In the genomic region with DNA sequence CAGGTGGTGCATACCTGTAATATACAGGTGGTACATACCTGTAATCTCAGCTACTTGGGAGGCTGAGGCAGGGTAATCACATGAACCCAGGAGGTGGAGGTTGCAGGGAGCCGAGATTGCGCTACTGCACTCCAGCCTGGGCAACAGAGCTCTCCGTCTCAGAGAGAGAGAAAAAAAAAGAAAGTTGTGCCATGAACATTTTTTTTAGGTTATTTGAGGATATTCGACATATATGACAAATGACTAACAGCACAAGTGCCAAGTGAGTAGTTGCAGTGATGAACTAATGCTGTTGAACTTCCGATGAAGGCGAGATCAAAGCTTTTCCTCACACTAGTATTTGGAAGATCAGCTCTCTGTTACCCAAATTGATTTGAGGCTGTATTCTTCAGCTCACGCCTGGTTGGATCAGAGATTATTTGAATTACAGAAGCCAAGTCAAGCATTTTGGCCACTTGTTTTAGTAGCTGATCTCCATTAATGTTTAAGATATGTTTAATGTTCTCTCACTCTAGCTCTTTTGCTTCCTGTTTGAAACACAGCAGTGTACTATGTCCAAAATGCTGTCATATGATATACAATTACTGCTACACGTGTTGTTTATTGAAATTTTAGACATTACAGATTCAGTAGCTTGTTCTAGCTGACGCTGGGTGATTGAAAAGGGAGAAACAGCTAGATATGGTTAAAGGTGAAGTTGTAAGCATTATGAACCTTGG, we compare ENCODE assay signal across 15 cellular contexts. TPM values are rescaled to one million over a fixed set of nuclear protein-coding genes. Genes with fewer than 3 reads are reported as not detected.
DNase-seq lines count a peak whose midpoint lies in the region; ATAC-seq, FAIRE-seq and TF ChIP-seq lines count a peak whose summit lies in the region.
"Had no signal": no experiment of that assay in that cellular context is flagged by ENCODE, and none has a peak within 500 bp of the region (broad histone marks: within the 10 kb centered on the region; RNA-seq: fewer than 3 reads in every experiment).

No MANE protein-coding gene starts in this region.

- CTCF ChIA-PET in HEK293 (lab: Yijun Ruan, JAX) (interaction anchor here (0.6 kb wide), 1 partner anchor 128 kb away, joined by 3 read pairs; no protein-coding TSS in a partner anchor), K562 (lab: Yijun Ruan, JAX; ENCODE audit: low intra/inter-chr PET ratio) (no interaction called here)

- no peak for DNase-seq in K562 (ENCODE audit: extremely low read depth in 1 of 4, low spot score in 3 of 4)
- DNase-seq in GM13976 (ENCODE audit: low spot score), result no peak
- no peak for DNase-seq in NCI-H524 (lab: John Stamatoyannopoulos, UW)
- DNase-seq: activated CD4-positive, alpha-beta T cell treated with anti-CD3 and anti-CD28 coated beads for 48 hours; activated naive CD4-positive, alpha-beta T cell treated with Interleukin-2 at 50 U/mL for 16 hours; DND-41; mucosa of descending colon had no signal

- BruUV-seq in K562 (replicated peaks; lab: Mats Ljungman, UMichigan), result no TSS peak

- H3K4me2 ChIP-seq in K562 (ENCODE audit: insufficient read depth, low read length) (no peak overlapping the region), neural cell (ENCODE audit: low read length) (peak overlapping the region; percentile 76)

- WGBS in K562 (ENCODE audit: insufficient coverage, low coverage, missing lambda C conversion rate), result 87% methylated on average over 9 of the region's 9 CpGs

- H3K9me3 ChIP-seq in HEK293 (ENCODE audit: control insufficient read depth, insufficient read depth, low read depth, low read length), result no peaks in the 10 kb centered on the region
- H3K9me3 ChIP-seq in K562 (replicated peaks; ENCODE audit: control insufficient read depth, insufficient read depth, low read depth, low read length), result no peaks in the 10 kb centered on the region
- no peaks in the 10 kb centered on the region for H3K9me3 ChIP-seq in neural cell (ENCODE audit: low read length)
- H3K9me3 ChIP-seq: mucosa of descending colon, prostate gland had no signal

- in situ Hi-C loops in K562 (cut with MboI), result no loop called here
- in situ Hi-C loops in GM13976 (cut with MboI; ENCODE audit: low sequenced_read_pairs, unreplicated experiment), result no loop called here

- H3K4me3 ChIP-seq in ACC112 (ENCODE audit: low read depth, low read length), result no peak overlapping the region
- H3K4me3 ChIP-seq in HEK293 (ENCODE audit: low read depth, low read length), result no peak overlapping the region
- H3K4me3 ChIP-seq in K562, result no peak overlapping the region
- H3K4me3 ChIP-seq in neural cell (ENCODE audit: low read length), result peak overlapping the region; percentile 57
- H3K4me3 ChIP-seq: mucosa of descending colon, prostate gland had no signal

- H3K36me3 ChIP-seq in ACC112 (ENCODE audit: insufficient read depth, low read length) (no peaks in the 10 kb centered on the region), HEK293 (ENCODE audit: control insufficient read depth in 2 of 2, insufficient read depth in 1 of 2, low read length in 2 of 2) (no peaks in the 10 kb centered on the region), K562 (ENCODE audit: control insufficient read depth, insufficient read depth, low read length) (peaks cover 3% of the 10 kb centered on the region; the same call in 1 of the 3 replicates), neural cell (ENCODE audit: insufficient read depth, low read length) (no peaks in the 10 kb centered on the region)
- H3K36me3 ChIP-seq: prostate gland had no signal

- H3F3A ChIP-seq in neural cell (ENCODE audit: insufficient read depth, low read length, poor library complexity, severe bottlenecking), result peaks cover 10% of the 10 kb centered on the region

- H3K27ac ChIP-seq in ACC112 (ENCODE audit: low read depth, low read length), result 0 out of 2 replicates have a peak overlapping the region, but pooled peaks have one; percentile 1
- no peak overlapping the region for H3K27ac ChIP-seq in HEK293 (ENCODE audit: extremely low read depth, low read depth, low read length)
- H3K27ac ChIP-seq in K562 (ENCODE audit: extremely low read depth, low read depth, low read length), result no peak overlapping the region
- H3K27ac ChIP-seq in neural cell (ENCODE audit: low read length), result peak overlapping the region; percentile 90
- H3K27ac ChIP-seq: prostate gland had no signal

- TF ChIP-seq POLR2A in K562 (conservative IDR thresholded peaks at IDR 0.05), result no peak

- H3K79me2 ChIP-seq in ACC112 (ENCODE audit: control insufficient read depth, insufficient read depth, low read length, unreplicated experiment) (peaks cover 69% of the 10 kb centered on the region), K562 (ENCODE audit: control insufficient read depth, insufficient read depth, low read length) (peaks cover 78% of the 10 kb centered on the region), neural cell (replicated peaks; ENCODE audit: insufficient read depth, low read length) (peaks cover 32% of the 10 kb centered on the region)

- TF ChIP-seq RAD21 in K562 (CRISPR knock-in tag; conservative IDR thresholded peaks at IDR 0.05 in 1 of 2, IDR thresholded peaks at IDR 0.05 in 1 of 2) (no peak), neural cell (conservative IDR thresholded peaks at IDR 0.05) (no peak)

- peaks cover 3% of the 10 kb centered on the region; the same call in 1 of the 2 replicates for H4K20me1 ChIP-seq in K562 (replicated peaks; ENCODE audit: control insufficient read depth, insufficient read depth, low read length)
- H4K20me1 ChIP-seq in neural cell (ENCODE audit: insufficient read depth), result no peaks in the 10 kb centered on the region

- TF ChIP-seq CTCF in HEK293 (tag by site-specific recombination; IDR thresholded peaks at IDR 0.05), result no peak
- TF ChIP-seq CTCF in K562 (IDR thresholded peaks at IDR 0.05 in 2 of 3, conservative IDR thresholded peaks at IDR 0.05 in 1 of 3; ENCODE audit: insufficient read depth in 2 of 3, low read depth in 1 of 3, low read length in 3 of 3), result no peak
- TF ChIP-seq CTCF in neural cell (IDR thresholded peaks at IDR 0.05; ENCODE audit: poor library complexity, severe bottlenecking), result no peak
- TF ChIP-seq CTCF in GM13976 (IDR thresholded peaks at IDR 0.05; ENCODE audit: borderline replicate concordance, control extremely low read depth, extremely low read depth, insufficient read depth, missing control alignments), result no peak

- H2AFZ ChIP-seq in ACC112 (ENCODE audit: low read length, unreplicated experiment) (no peak overlapping the region), K562 (ENCODE audit: low read depth, low read length) (no peak overlapping the region), neural cell (ENCODE audit: low read depth, low read length) (no peak overlapping the region)

- POLR2A ChIA-PET in HEK293 (lab: Yijun Ruan, JAX), result interaction anchor here (1.2 kb wide), 1 partner anchor 44 kb away, joined by 3 read pairs; no protein-coding TSS in a partner anchor
- POLR2A ChIA-PET in K562 (lab: Yijun Ruan, JAX), result interaction anchor here (0.5 kb wide), 1 partner anchor 543 kb away, joined by 3 read pairs; no protein-coding TSS in a partner anchor

- ATAC-seq in K562 (no peak), HG03354 (IDR thresholded peaks at IDR 0.05; ENCODE audit: poor library complexity, severe bottlenecking, unreplicated experiment) (no peak), HG02571 (IDR thresholded peaks at IDR 0.05; ENCODE audit: unreplicated experiment) (no peak)
- ATAC-seq: mucosa of descending colon had no signal

- no peak for TF ChIP-seq EP300 in K562 (IDR thresholded peaks at IDR 0.05; ENCODE audit: low read length)
- no peak for TF ChIP-seq EP300 in neural cell (conservative IDR thresholded peaks at IDR 0.05; ENCODE audit: poor library complexity, severe bottlenecking)

- H3K27me3 ChIP-seq in ACC112 (ENCODE audit: insufficient read depth, low read length), result no peaks in the 10 kb centered on the region
- H3K27me3 ChIP-seq in K562 (ENCODE audit: control insufficient read depth in 2 of 2, insufficient read depth in 2 of 2, low read length in 2 of 2), result no peaks in the 10 kb centered on the region
- H3K27me3 ChIP-seq in neural cell (ENCODE audit: insufficient read depth, low read depth, low read length), result no peaks in the 10 kb centered on the region

- intact Hi-C loops in K562 (cut with micrococcal nuclease), result no loop called here

- H3K4me1 ChIP-seq in ACC112 (ENCODE audit: control insufficient read depth, insufficient read depth, low read length, unreplicated experiment) (peaks cover 48% of the 10 kb centered on the region), HEK293 (ENCODE audit: control insufficient read depth, insufficient read depth, low read length) (peaks cover 40% of the 10 kb centered on the region), K562 (replicated peaks in 1 of 2; ENCODE audit: control insufficient read depth in 2 of 2, insufficient read depth in 2 of 2, low read length in 2 of 2) (peaks cover 0 to 24% of the 10 kb centered on the region in 2 experiments; a peak in 3 of 5 replicates)
- H3K4me1 ChIP-seq: prostate gland had no signal

- no peaks in the 10 kb centered on the region for H3K9me2 ChIP-seq in neural cell (ENCODE audit: insufficient read depth, low read length)

- no peak overlapping the region for H3K9ac ChIP-seq in K562 (ENCODE audit: insufficient read depth in 1 of 2, low read depth in 2 of 2, low read length in 2 of 2)
- peak overlapping the region; percentile 56 for H3K9ac ChIP-seq in neural cell (ENCODE audit: low read length)

- H3K9me1 ChIP-seq in K562 (ENCODE audit: control insufficient read depth, insufficient read depth, low read length), result peaks cover 3% of the 10 kb centered on the region

- peak; percentile 58 for FAIRE-seq in K562 (lab: Jason Lieb, UNC)
- FAIRE-seq: GM12891, islet of Langerhans had no signal

RNA-seq across cellular contexts. Expression of a gene that starts 43.4 kb away (rescaled TPM):
- 40.2 and 51.8 TPM in 2 replicates for total RNA-seq in K562 (2011; cell fraction: chromatin; rRNA removed; ENCODE audit: low replicate concordance)
- total RNA-seq in K562 (2011; cell fraction: nucleolus; rRNA removed), result 22.0 and 24.1 TPM in 2 replicates
- total RNA-seq in K562 (2011; cell fraction: nucleoplasm; rRNA removed), result 41.4 and 49.4 TPM in 2 replicates
- 8.0 and 9.6 TPM in 2 replicates for total RNA-seq in K562 (2014; rRNA removed)
- 12.1 and 13.9 TPM in 2 replicates for total RNA-seq in K562 (2014; rRNA removed; fragmentation: Illumina TruSeq; extraction: Trizol)
- 14.7 and 15.3 TPM in 2 replicates for total RNA-seq in K562 (2015; rRNA removed; fragmentation: Illumina TruSeq; extraction: Trizol)
- total RNA-seq in K562 (2021), result 13.3 and 16.6 TPM in 2 replicates
- 10.0 and 11.8 TPM in 2 replicates for polyA plus RNA-seq in K562 (2011; rRNA removed)
- 8.6 and 8.7 TPM in 2 replicates for polyA plus RNA-seq in K562 (2011; cell fraction: cytosol; rRNA removed)
- polyA plus RNA-seq in K562 (2011; cell fraction: nucleus; rRNA removed), result 12.1 and 12.4 TPM in 2 replicates
- polyA plus RNA-seq in K562 (2012), result 7.8 and 9.6 TPM in 2 replicates
- polyA plus RNA-seq in K562 (2014; fragmentation: Illumina TruSeq; extraction: Trizol), result 10.2 and 10.5 TPM in 2 replicates
- polyA plus RNA-seq in K562 (2014; fragmentation: Nextera tagmentation; extraction: Ambion mirVana), result 10 to 100 TPM in 1 of 2 experiments, 1 to 10 TPM in 1; 7.0 to 12.1 TPM
- 9.4 and 11.7 TPM in 2 replicates for polyA plus RNA-seq in K562 (2014; rRNA removed)
- 23.3 and 23.9 TPM in 2 replicates for polyA minus RNA-seq in K562 (2011; rRNA and poly(A)+ RNA removed)
- polyA minus RNA-seq in K562 (2011; cell fraction: cytosol; rRNA and poly(A)+ RNA removed), result 11.5 and 17.4 TPM in 2 replicates
- polyA minus RNA-seq in K562 (2011; cell fraction: nucleus; rRNA and poly(A)+ RNA removed), result 7.7 and 15.2 TPM in 2 replicates
- 26.3 and 28.6 TPM in 2 replicates for polyA plus RNA-seq in neural cell
- 43.8 and 51.5 TPM in 2 replicates for polyA minus RNA-seq in neural cell

Comparison
In these comparisons a context has a peak if more than half of its experiments do, and no peak if none do; other contexts are left out.
1. H3K27ac ChIP-seq: peak in ACC112 (single experiment) and neural cell (single experiment); none in HEK293 (single experiment) and K562 (single experiment).